ENCODE assay signal across 13 cellular contexts in the genomic region with DNA sequence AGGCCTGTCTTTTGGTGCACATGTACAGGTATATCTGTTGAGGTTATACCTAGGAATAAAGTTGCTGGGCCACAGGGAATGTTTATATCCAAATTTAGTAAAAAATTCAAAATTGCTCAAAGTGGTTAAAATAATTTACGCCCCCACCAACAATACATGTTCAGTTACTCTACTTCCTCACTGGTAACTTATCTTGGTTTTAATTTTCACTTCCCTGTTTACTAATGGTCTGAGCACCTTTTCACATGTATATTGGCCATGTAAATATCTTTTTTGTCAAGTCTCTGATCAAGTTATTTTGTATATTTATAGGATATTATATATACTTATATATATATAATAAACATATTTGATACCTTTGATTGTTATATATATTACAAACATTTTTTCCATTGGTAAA. TPM values are rescaled to one million over a fixed set of nuclear protein-coding genes. Genes with fewer than 3 reads are reported as not detected.
DNase-seq lines count a peak whose midpoint lies in the region; ATAC-seq and TF ChIP-seq lines count a peak whose summit lies in the region.
"Had no signal": no experiment of that assay in that cellular context is flagged by ENCODE, and none has a peak within 500 bp of the region (broad histone marks: within the 10 kb centered on the region; RNA-seq: fewer than 3 reads in every experiment).

No MANE protein-coding gene starts in this region.

- H3K9me3 Mint-ChIP-seq in CD4-positive, alpha-beta T cell = peaks cover 2% of the 10 kb centered on the region

- H3K27ac Mint-ChIP-seq in CD4-positive, alpha-beta T cell = no peak overlapping the region

- ATAC-seq in GM18858 (IDR thresholded peaks at IDR 0.05; ENCODE audit: unreplicated experiment) = peak; percentile 69
- ATAC-seq in GM21737 (IDR thresholded peaks at IDR 0.05; ENCODE audit: unreplicated experiment) = peak; percentile 77
- peak; percentile 96 for ATAC-seq in HG03432 (IDR thresholded peaks at IDR 0.05; ENCODE audit: unreplicated experiment)
- ATAC-seq in CD4-positive, alpha-beta T cell (ENCODE audit: poor library complexity) = no peak

- intact Hi-C loops in CD4-positive, alpha-beta T cell (cut with DNase I, micrococcal nuclease) = no loop called here

- no peak overlapping the region for H3K27ac ChIP-seq in CD4-positive, alpha-beta T cell (ENCODE audit: low read depth, low read length)

- POLR2A ChIA-PET in CD4-positive, alpha-beta T cell (lab: Charles Lee) = no interaction called here

- CTCF ChIA-PET in CD4-positive, alpha-beta T cell (lab: Charles Lee) = no interaction called here

- no peak overlapping the region for H3K4me3 Mint-ChIP-seq in CD4-positive, alpha-beta T cell

- no peak for TF ChIP-seq CTCF in CD4-positive, alpha-beta T cell (IDR thresholded peaks at IDR 0.05)

- no peaks in the 10 kb centered on the region for H3K27me3 Mint-ChIP-seq in CD4-positive, alpha-beta T cell

- no peaks in the 10 kb centered on the region for H3K36me3 Mint-ChIP-seq in CD4-positive, alpha-beta T cell (ENCODE audit: low read depth)

- peaks cover 5% of the 10 kb centered on the region for H3K4me1 Mint-ChIP-seq in CD4-positive, alpha-beta T cell (ENCODE audit: low read depth)

- H3K27me3 ChIP-seq in CD4-positive, alpha-beta T cell (ENCODE audit: control insufficient read depth, insufficient read depth, low read length) = no peaks in the 10 kb centered on the region

- no peaks in the 10 kb centered on the region for H3K9me3 ChIP-seq in CD4-positive, alpha-beta T cell (ENCODE audit: control insufficient read depth, low read length)

- peak; percentile 18 for DNase-seq in germinal center (ENCODE audit: low spot score)
- DNase-seq in CD4-positive, alpha-beta T cell = no peak
- DNase-seq in SW480 (ENCODE audit: low spot score) = no peak
- no peak for DNase-seq in GM19240 (ENCODE audit: insufficient read length, low spot score)
- DNase-seq in DMS79 treated with DMSO at 0.1 percent for 48 hours (lab: John Stamatoyannopoulos, UW) = no peak
- DNase-seq: activated CD8-positive, alpha-beta memory T cell treated with anti-CD3 and anti-CD28 coated beads, Interleukin-2, amount 50 U/mL, for 48 hours; cerebellar nuclear complex; DND-41; NCI-H1417; NCI-H510A treated with DMSO at 0.1 percent for 48 hours had no signal

RNA-seq across cellular contexts. Expression of gene PDE7B, which starts 9.7 kb away (rescaled TPM):
- under 1 TPM; 0.25 to 0.34 TPM for total RNA-seq in CD4-positive, alpha-beta T cell
